In genomic region chr11:74634537-74634936, GRCh38 we compare ENCODE assay signal across 9 cellular contexts. TPM values are rescaled to one million over a fixed set of nuclear protein-coding genes. Genes with fewer than 3 reads are reported as not detected.
DNase-seq lines count a peak whose midpoint lies in the region; ATAC-seq, FAIRE-seq and TF ChIP-seq lines count a peak whose summit lies in the region.
"Had no signal": no experiment of that assay in that cellular context is flagged by ENCODE, and none has a peak within 500 bp of the region (broad histone marks: within the 10 kb centered on the region; RNA-seq: fewer than 3 reads in every experiment).

No MANE protein-coding gene starts in this region.

- H3K4me1 ChIP-seq in esophagus muscularis mucosa (peaks cover 0 to 83% (median 74%) of the 10 kb centered on the region in 4 donors), pancreas (peaks cover 0 to 3% (median 0%) of the 10 kb centered on the region in 3 donors)

- H3K36me3 ChIP-seq in esophagus muscularis mucosa (peaks cover 0 to 24% (median 11%) of the 10 kb centered on the region in 4 donors), pancreas (peaks cover 0 to 22% (median 6%) of the 10 kb centered on the region in 3 donors)

- 53% methylated on average over 4 of the region's 4 CpGs for WGBS in esophagus muscularis mucosa
- WGBS in pancreas, 2 donors: 44 to 53% methylated on average over 4 of the region's 4 CpGs

- ATAC-seq in pancreas (peak; percentile 49 to 92 (median 88)), GM21529 (IDR thresholded peaks at IDR 0.05; ENCODE audit: unreplicated experiment) (no peak), GM18870 (IDR thresholded peaks at IDR 0.05; ENCODE audit: unreplicated experiment) (no peak), GM18520 (IDR thresholded peaks at IDR 0.05; ENCODE audit: unreplicated experiment) (no peak)

- no peak for TF ChIP-seq EP300 in esophagus muscularis mucosa (IDR thresholded peaks at IDR 0.05)

- peak; percentile 26 to 50 (median 46) for TF ChIP-seq CTCF in esophagus muscularis mucosa (IDR thresholded peaks at IDR 0.05)
- peak in 2 of 4 donors; percentile 18 to 22 for TF ChIP-seq CTCF in pancreas (IDR thresholded peaks at IDR 0.05)

- TF ChIP-seq POLR2A in esophagus muscularis mucosa (IDR thresholded peaks at IDR 0.05; ENCODE audit: low read depth): no peak

- FAIRE-seq in G401.6 (lab: Jason Lieb, UNC): peak; percentile 49
- FAIRE-seq in pancreas (lab: Jason Lieb, UNC): no peak

- H3K27me3 ChIP-seq in esophagus muscularis mucosa (no peaks in the 10 kb centered on the region), pancreas (no peaks in the 10 kb centered on the region)

- H3K4me3 ChIP-seq in esophagus muscularis mucosa: no peak overlapping the region
- no peak overlapping the region for H3K4me3 ChIP-seq in pancreas

- H3K27ac ChIP-seq in esophagus muscularis mucosa (replicated peaks in 1 of 4) (peak overlapping the region in 3 of 4 donors; percentile 55 to 87 (median 83)), pancreas (no peak overlapping the region)

- peak; percentile 76 for DNase-seq in NCI-H82 (lab: John Stamatoyannopoulos, UW)
- DNase-seq in esophagus muscularis mucosa (ENCODE audit: extremely low spot score): no peak
- DNase-seq in pancreas: peak in 2 of 6 donors; percentile 19 to 33
- DNase-seq in NCI-H774 (lab: John Stamatoyannopoulos, UW): no peak
- DNase-seq: effector CD4-positive, alpha-beta T cell had no signal

- intact Hi-C loops in esophagus muscularis mucosa (cut with DNase I) (no loop called here), pancreas (cut with DNase I) (loop anchor here in 2 of 3 donors (10.0 kb wide), 2 partner anchors 90 to 100 kb away; partner anchors contain the start of gene CHRDL2 (in 1 of the 2))

- H3K9me3 ChIP-seq in esophagus muscularis mucosa (no peaks in the 10 kb centered on the region), pancreas (no peaks in the 10 kb centered on the region)

RNA-seq across cellular contexts. Expression of gene POLD3, which starts 42.2 kb away (rescaled TPM):
- total RNA-seq in esophagus muscularis mucosa (10 to 100 TPM in 1 of 4 donors, 1 to 10 TPM in 3; 9.1 to 13.6 (median 9.2) TPM), pancreas (10 to 100 TPM in 3 of 6 donors, 1 to 10 TPM in 3; 7.9 to 14.0 (median 10.2) TPM)
- 1 to 10 TPM; 7.2 to 8.6 TPM for polyA plus RNA-seq in pancreas

Comparison
In these comparisons a context has a peak if more than half of its experiments do, and no peak if none do; other contexts are left out.
1. H3K27ac ChIP-seq: peak in esophagus muscularis mucosa (3 of 4); none in pancreas (0 of 4).
2. ATAC-seq: peak in pancreas (4 of 4); none in GM21529 (single experiment), GM18870 (single experiment) and GM18520 (single experiment).